1 cellular context compared by ENCODE assay signal in the genomic region with DNA sequence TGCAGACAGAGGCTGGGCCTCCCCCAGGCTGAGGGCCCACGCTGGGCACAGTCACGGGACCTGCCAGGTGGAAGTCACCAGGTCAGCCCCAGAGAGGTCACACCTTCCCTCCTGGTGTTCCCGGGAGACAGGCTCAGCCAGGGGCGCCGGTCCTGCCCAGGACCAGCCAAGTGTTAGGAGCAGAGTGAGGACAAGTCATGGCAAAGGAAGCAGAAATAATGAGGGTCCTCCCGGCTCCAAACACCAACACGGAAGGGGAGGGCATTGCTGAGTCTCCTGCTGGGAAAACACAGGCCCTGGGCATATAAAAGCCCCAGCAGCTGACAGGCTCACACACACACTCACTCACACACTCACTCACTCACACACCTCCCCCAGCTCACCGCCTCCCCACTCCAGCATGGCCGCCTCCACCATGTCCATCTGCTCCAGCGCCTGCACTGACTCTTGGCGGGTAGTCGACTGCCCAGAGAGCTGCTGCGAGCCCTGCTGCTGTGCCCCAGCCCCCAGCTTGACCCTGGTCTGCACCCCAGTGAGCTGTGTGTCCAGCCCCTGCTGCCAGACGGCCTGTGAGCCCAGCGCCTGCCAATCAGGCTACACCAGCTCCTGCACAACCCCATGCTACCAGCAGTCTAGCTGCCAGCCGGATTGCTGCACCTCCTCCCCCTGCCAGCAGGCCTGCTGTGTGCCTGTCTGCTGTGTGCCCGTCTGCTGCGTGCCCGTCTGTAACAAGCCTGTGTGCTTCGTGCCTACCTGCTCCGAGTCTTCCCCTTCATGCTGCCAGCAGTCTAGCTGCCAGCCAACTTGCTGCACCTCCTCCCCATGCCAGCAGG.
TF ChIP-seq lines count a peak whose summit lies in the region.

A gene with protein sequence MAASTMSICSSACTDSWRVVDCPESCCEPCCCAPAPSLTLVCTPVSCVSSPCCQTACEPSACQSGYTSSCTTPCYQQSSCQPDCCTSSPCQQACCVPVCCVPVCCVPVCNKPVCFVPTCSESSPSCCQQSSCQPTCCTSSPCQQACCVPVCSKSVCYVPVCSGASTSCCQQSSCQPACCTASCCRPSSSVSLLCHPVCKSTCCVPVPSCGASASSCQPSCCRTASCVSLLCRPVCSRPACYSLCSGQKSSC (plus strand): TSS at position 339 of the 833 bp plus-strand sequence. CDS start 62 bp downstream, at position 401.

TF ChIP-seq in HepG2, 621 proteins besides CTCF, POLR2A, EP300 and RAD21:
- TF ChIP-seq ZNF577 (CRISPR knock-in tag; IDR thresholded peaks at IDR 0.05; ENCODE audit: borderline replicate concordance, low read depth) = no peak
- TF ChIP-seq FOSL2 (CRISPR knock-in tag; IDR thresholded peaks at IDR 0.05) = no peak
- TF ChIP-seq GPN1 (CRISPR knock-in tag; IDR thresholded peaks at IDR 0.05; ENCODE audit: borderline replicate concordance) = no peak
- no peak for TF ChIP-seq ARNT (IDR thresholded peaks at IDR 0.05)
- TF ChIP-seq, protein P1, sequence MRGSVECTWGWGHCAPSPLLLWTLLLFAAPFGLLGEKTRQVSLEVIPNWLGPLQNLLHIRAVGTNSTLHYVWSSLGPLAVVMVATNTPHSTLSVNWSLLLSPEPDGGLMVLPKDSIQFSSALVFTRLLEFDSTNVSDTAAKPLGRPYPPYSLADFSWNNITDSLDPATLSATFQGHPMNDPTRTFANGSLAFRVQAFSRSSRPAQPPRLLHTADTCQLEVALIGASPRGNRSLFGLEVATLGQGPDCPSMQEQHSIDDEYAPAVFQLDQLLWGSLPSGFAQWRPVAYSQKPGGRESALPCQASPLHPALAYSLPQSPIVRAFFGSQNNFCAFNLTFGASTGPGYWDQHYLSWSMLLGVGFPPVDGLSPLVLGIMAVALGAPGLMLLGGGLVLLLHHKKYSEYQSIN (CRISPR knock-in tag; IDR thresholded peaks at IDR 0.05; ENCODE audit: borderline replicate concordance) = no peak
- no peak for TF ChIP-seq MIER2 (CRISPR knock-in tag; IDR thresholded peaks at IDR 0.05)
- TF ChIP-seq KDM5A (IDR thresholded peaks at IDR 0.05; ENCODE audit: borderline replicate concordance, low read length) = no peak
- no peak for TF ChIP-seq ZNF180 (CRISPR knock-in tag; IDR thresholded peaks at IDR 0.05; ENCODE audit: borderline replicate concordance, low read depth)
- TF ChIP-seq HES4 (CRISPR knock-in tag; IDR thresholded peaks at IDR 0.05; ENCODE audit: borderline replicate concordance) = no peak
TF ChIP-seq in HepG2: peak in this region for 0.
